Comparison of ENCODE assay signal across 1 cellular context in genomic region chr2:63844616-63845015, GRCh38.
TF ChIP-seq lines count a peak whose summit lies in the region.

No MANE protein-coding gene starts in this region.

TF ChIP-seq in GM23338, 12 proteins besides CTCF, POLR2A, EP300 and RAD21 (continued from another document):
- TF ChIP-seq NANOG (IDR thresholded peaks at IDR 0.05; ENCODE audit: borderline replicate concordance): no peak
- TF ChIP-seq JUNB (IDR thresholded peaks at IDR 0.05; ENCODE audit: unreplicated experiment): no peak
- no peak for TF ChIP-seq REST (IDR thresholded peaks at IDR 0.05; ENCODE audit: unreplicated experiment)
- TF ChIP-seq ZNF331 (CRISPR knock-in tag; IDR thresholded peaks at IDR 0.05; ENCODE audit: low read depth): no peak
